Comparison of ENCODE assay signal across 1 cellular context in genomic region chr7:159201722-159202330, GRCh38.
TF ChIP-seq lines count a peak whose summit lies in the region.

No MANE protein-coding gene starts in this region.

TF ChIP-seq in K562, 482 proteins besides CTCF, POLR2A, EP300 and RAD21 (continued from another document):
- TF ChIP-seq, protein P1, sequence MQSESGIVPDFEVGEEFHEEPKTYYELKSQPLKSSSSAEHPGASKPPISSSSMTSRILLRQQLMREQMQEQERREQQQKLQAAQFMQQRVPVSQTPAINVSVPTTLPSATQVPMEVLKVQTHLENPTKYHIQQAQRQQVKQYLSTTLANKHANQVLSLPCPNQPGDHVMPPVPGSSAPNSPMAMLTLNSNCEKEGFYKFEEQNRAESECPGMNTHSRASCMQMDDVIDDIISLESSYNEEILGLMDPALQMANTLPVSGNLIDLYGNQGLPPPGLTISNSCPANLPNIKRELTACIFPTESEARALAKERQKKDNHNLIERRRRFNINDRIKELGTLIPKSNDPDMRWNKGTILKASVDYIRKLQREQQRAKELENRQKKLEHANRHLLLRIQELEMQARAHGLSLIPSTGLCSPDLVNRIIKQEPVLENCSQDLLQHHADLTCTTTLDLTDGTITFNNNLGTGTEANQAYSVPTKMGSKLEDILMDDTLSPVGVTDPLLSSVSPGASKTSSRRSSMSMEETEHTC (IDR thresholded peaks at IDR 0.05), result no peak
- TF ChIP-seq CBX5 (IDR thresholded peaks at IDR 0.05; ENCODE audit: borderline replicate concordance, low read depth) (no peak), TCF3 (CRISPR knock-in tag; IDR thresholded peaks at IDR 0.05) (no peak), CHD2 (IDR thresholded peaks at IDR 0.05; ENCODE audit: low read depth, low read length) (no peak), GATA2 (CRISPR knock-in tag; IDR thresholded peaks at IDR 0.05) (no peak), CBFA2T3 (IDR thresholded peaks at IDR 0.05) (no peak), POLR2AphosphoS2 (IDR thresholded peaks at IDR 0.05; ENCODE audit: low read length) (no peak), TRIM25 (IDR thresholded peaks at IDR 0.05; ENCODE audit: borderline replicate concordance) (no peak)
- TF ChIP-seq, protein P2, sequence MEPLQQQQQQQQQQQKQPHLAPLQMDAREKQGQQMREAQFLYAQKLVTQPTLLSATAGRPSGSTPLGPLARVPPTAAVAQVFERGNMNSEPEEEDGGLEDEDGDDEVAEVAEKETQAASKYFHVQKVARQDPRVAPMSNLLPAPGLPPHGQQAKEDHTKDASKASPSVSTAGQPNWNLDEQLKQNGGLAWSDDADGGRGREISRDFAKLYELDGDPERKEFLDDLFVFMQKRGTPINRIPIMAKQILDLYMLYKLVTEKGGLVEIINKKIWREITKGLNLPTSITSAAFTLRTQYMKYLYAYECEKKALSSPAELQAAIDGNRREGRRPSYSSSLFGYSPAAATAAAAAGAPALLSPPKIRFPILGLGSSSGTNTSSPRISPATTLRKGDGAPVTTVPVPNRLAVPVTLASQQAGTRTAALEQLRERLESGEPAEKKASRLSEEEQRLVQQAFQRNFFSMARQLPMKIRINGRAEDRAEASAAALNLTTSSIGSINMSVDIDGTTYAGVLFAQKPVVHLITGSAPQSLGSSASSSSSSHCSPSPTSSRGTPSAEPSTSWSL (CRISPR knock-in tag; IDR thresholded peaks at IDR 0.05; ENCODE audit: borderline replicate concordance), result no peak
